In the genomic region with DNA sequence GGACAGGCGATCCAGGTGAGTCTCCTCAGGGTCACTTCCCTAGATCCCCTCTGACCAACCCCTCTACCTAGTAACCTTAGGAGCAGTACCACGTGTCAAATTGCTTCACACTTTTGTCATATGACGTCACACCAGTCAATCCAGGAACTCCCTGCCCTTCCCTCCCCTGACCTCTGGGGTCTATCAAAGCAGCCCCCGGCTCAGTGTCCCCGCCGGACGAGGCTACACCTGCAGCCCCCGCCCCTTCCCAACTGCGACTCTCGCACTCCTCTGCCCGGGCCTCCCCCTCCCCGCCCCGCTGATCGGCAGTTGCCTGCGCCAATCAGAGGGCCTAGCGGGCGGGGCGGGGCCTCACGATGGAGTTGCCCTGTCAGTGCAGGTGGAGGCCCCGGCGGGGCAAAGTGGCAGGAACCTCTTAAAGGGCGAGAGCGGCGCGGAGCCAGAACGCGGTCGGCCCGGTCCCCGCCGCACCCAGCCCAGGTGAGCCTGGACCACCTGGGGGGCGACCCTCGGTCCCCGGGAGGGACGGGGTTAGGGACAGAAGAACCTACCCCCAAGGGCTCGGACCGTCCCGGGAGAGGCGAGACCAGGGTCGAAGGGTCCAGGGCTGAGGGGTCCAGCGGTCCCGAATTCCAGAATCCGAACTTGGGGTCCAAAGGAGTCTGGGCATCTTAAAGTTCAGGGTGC, we compare ENCODE assay signal across 8 cellular contexts. TPM values are rescaled to one million over a fixed set of nuclear protein-coding genes. Genes with fewer than 3 reads are reported as not detected.
DNase-seq lines count a peak whose midpoint lies in the region; ATAC-seq, FAIRE-seq and TF ChIP-seq lines count a peak whose summit lies in the region.

No MANE protein-coding gene starts in this region.

- peak; percentile 89 for FAIRE-seq in GM12892 (lab: Jason Lieb, UNC)

- ATAC-seq in HG02981 (IDR thresholded peaks at IDR 0.05; ENCODE audit: unreplicated experiment) (peak; percentile 61), GM18870 (IDR thresholded peaks at IDR 0.05; ENCODE audit: unreplicated experiment) (no peak)

- DNase-seq in GM12892 (ENCODE audit: insufficient read length) (peak; percentile 99), NCI-H2196 treated with DMSO at 0.1 percent for 48 hours (lab: John Stamatoyannopoulos, UW; ENCODE audit: unreplicated experiment) (peak; percentile 51), islet precursor cell (peak; percentile 93)
- DNase-seq in activated CD4-positive, CD25-positive, alpha-beta regulatory T cell treated with anti-CD3 and anti-CD28 coated beads, Interleukin-2, amount 50 U/mL, for 16 hours (ENCODE audit: low read depth, low spot score): peak; percentile 72
- peak; percentile 91 for DNase-seq in central memory CD4-positive, alpha-beta T cell
- DNase-seq in stimulated activated CD4-positive, alpha-beta T cell treated with anti-CD3 and anti-CD28 coated beads, Interleukin-12 subunit alpha, Interleukin-12 subunit beta, amount 100 ng/mL, for 48 hours (ENCODE audit: low read depth in 2 of 3, low spot score in 1 of 3): peak; percentile 79 to 89 (median 83)

- TF ChIP-seq POLR2A in GM12892 (IDR thresholded peaks at IDR 0.05; ENCODE audit: low read depth, low read length): peak; percentile 57; the same call in 1 of the 2 replicates

RNA-seq across cellular contexts. Expression of gene EPB41, which starts 27.5 kb away (rescaled TPM):
- polyA plus RNA-seq in GM12892 (2012; ENCODE audit: missing spikeins): 19.1 TPM
